1 cellular context compared by ENCODE assay signal in the genomic region with DNA sequence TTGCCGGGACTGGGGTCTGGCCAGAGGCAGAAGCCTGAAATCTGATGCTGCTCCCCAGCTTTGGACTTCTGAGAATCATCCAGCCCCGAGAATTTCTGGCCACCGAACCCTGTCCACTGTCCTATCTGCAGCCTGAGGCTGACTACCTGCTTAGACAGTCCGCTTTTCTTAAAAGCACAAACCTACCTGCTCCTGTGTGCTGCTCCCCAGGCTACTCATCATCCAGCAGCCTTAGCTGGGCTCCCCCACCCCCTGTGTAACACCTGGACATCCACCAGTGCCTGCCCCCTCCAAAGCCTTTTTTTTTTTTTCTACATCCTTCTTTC.
TF ChIP-seq lines count a peak whose summit lies in the region.

No MANE protein-coding gene starts in this region.

TF ChIP-seq in A549, 52 proteins besides CTCF, POLR2A, EP300 and RAD21 (continued from another document):
- no peak for TF ChIP-seq RFX5 (IDR thresholded peaks at IDR 0.05)
- no peak for TF ChIP-seq SREBF2 (IDR thresholded peaks at IDR 0.05)
- no peak for TF ChIP-seq TP53 (CRISPR knock-in tag; IDR thresholded peaks at IDR 0.05)
- no peak for TF ChIP-seq HOXB13 (CRISPR knock-in tag; IDR thresholded peaks at IDR 0.05; ENCODE audit: low read depth)
- no peak for TF ChIP-seq RARB (CRISPR knock-in tag; IDR thresholded peaks at IDR 0.05)
